Comparison of ENCODE assay signal across 8 cellular contexts in the genomic region with DNA sequence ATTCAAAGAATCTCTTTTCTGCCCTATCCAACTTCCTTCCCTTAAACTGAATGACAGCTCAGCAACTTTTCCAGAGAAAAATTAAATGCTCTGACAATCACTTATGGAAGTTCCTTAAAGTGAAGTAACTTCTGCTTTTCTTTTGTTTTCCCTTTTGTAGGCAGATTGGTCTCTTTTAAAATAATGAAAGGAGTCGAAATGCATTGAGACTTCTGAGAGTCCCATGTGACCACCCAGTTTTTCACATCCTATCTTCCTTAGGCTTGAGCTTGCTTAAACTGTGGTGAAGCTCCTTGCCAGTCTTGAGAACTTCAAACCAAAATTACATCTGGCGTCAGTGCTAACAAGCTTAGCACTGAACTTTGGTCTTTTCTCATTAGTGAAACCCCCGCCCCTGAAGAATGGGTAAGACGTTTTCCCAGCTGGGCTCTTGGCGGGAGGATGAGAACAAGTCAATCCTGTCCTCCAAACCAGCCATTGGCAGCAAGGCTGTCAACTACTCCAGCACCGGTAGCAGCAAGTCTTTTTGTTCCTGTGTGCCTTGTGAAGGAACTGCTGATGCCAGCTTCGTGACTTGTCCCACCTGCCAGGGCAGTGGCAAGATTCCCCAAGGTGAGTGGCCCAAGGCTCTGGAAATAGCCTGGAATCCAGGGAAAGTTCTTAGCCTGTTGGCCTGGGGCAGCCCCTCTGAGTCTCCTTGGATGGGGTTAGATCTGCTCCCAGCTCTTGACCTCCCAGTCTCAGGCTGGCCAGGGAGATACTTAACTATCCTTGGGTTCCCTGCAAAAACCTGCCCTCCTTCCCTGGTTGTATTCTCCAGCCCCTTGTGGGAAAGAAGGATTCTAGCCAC. TPM values are rescaled to one million over a fixed set of nuclear protein-coding genes. Genes with fewer than 3 reads are reported as not detected.
A peak's percentile ranks its signal among the peaks of the same experiment; 100 is the strongest.
DNase-seq lines count a peak whose midpoint lies in the region; ATAC-seq and TF ChIP-seq lines count a peak whose summit lies in the region.

No MANE protein-coding gene starts in this region.

- peak overlapping the region; percentile 78 to 98 (median 90) for H3K9ac ChIP-seq in BLaER1 treated with 17β-estradiol and CSF1 and Interleukin-3, amounts not matched to agents 10 nM and 100 nM
- H3K9ac ChIP-seq in Loucy (ENCODE audit: low read depth, low read length, poor library complexity, severe bottlenecking): peak overlapping the region; percentile 87

- H3K27me3 Mint-ChIP-seq in naive B cell: no peaks in the 10 kb centered on the region

- H3K4me3 ChIP-seq in BLaER1 treated with 17β-estradiol and CSF1 and Interleukin-3, amounts not matched to agents 10 nM and 100 nM: peak overlapping the region; percentile 64 to 91 (median 84)
- H3K4me3 ChIP-seq in Loucy (ENCODE audit: low read length, poor library complexity, severe bottlenecking): peak overlapping the region; percentile 86
- peak overlapping the region; percentile 74 for H3K4me3 ChIP-seq in choroid plexus epithelial cell (ENCODE audit: low read depth, low read length)

- H3K27ac ChIP-seq in BLaER1 treated with 17β-estradiol and CSF1 and Interleukin-3, amounts not matched to agents 10 nM and 100 nM: peak overlapping the region; percentile 59 to 98 (median 89)

- H4K20me1 ChIP-seq in BLaER1 treated with 17β-estradiol and CSF1 and Interleukin-3, amounts not matched to agents 10 nM and 100 nM: peaks cover 0 to 52% (median 18%) of the 10 kb centered on the region in 11 experiments; a peak in 12 of 22 replicates
- peaks cover 4% of the 10 kb centered on the region for H4K20me1 ChIP-seq in Loucy (ENCODE audit: insufficient read depth, low read length, poor library complexity, severe bottlenecking)

- peaks cover 27 to 53% (median 52%) of the 10 kb centered on the region in 3 donors for H3K4me1 Mint-ChIP-seq in naive B cell

- peaks cover 34 to 64% (median 43%) of the 10 kb centered on the region in 10 experiments for H3K4me1 ChIP-seq in BLaER1 treated with 17β-estradiol and CSF1 and Interleukin-3, amounts not matched to agents 10 nM and 100 nM
- H3K4me1 ChIP-seq in Loucy (ENCODE audit: insufficient read depth, low read length, poor library complexity, severe bottlenecking): peaks cover 47% of the 10 kb centered on the region

- peaks cover 0 to 19% of the 10 kb centered on the region in 2 donors for H3K36me3 Mint-ChIP-seq in naive B cell

- no peaks in the 10 kb centered on the region for H3K9me3 Mint-ChIP-seq in naive B cell

- TF ChIP-seq CTCF in Loucy (conservative IDR thresholded peaks at IDR 0.05; ENCODE audit: low read length): no peak
- TF ChIP-seq CTCF in choroid plexus epithelial cell (conservative IDR thresholded peaks at IDR 0.05; ENCODE audit: low read depth, low read length): no peak

- peaks cover 16% of the 10 kb centered on the region; the same call in 1 of the 2 replicates for H3K79me2 ChIP-seq in Loucy (ENCODE audit: insufficient read depth, low read length)

- peaks cover 18 to 75% (median 46%) of the 10 kb centered on the region in 11 experiments; a peak in 21 of 22 replicates for H3K36me3 ChIP-seq in BLaER1 treated with 17β-estradiol and CSF1 and Interleukin-3, amounts not matched to agents 10 nM and 100 nM
- H3K36me3 ChIP-seq in Loucy (ENCODE audit: insufficient read depth, low read length): no peaks in the 10 kb centered on the region; the same call in 1 of the 2 replicates

- no peaks in the 10 kb centered on the region for H3K9me3 ChIP-seq in BLaER1 treated with 17β-estradiol and CSF1 and Interleukin-3, amounts not matched to agents 10 nM and 100 nM (replicated peaks in 1 of 11)
- no peaks in the 10 kb centered on the region for H3K9me3 ChIP-seq in Loucy (ENCODE audit: insufficient read depth, low read depth, low read length)

- H3K4me2 ChIP-seq in BLaER1 treated with 17β-estradiol and CSF1 and Interleukin-3, amounts not matched to agents 10 nM and 100 nM: peak overlapping the region; percentile 86 to 100 (median 98)
- H3K4me2 ChIP-seq in Loucy (ENCODE audit: low read depth, low read length, poor library complexity, severe bottlenecking): peak overlapping the region; percentile 90

- H3K4me3 Mint-ChIP-seq in naive B cell: peak overlapping the region; percentile 88 to 100 (median 99)

- H3K27ac Mint-ChIP-seq in naive B cell: peak overlapping the region; percentile 88 to 100 (median 99)

- no peaks in the 10 kb centered on the region for H3F3A ChIP-seq in Loucy (ENCODE audit: low read depth)

- H3K9me2 ChIP-seq in Loucy (replicated peaks; ENCODE audit: low read depth, low read length): no peaks in the 10 kb centered on the region

- DNase-seq in choroid plexus epithelial cell (ENCODE audit: low read depth): peak; percentile 31
- peak; percentile 12 for DNase-seq in naive B cell
- no peak for DNase-seq in NCI-H2171 (lab: John Stamatoyannopoulos, UW)

- no peaks in the 10 kb centered on the region for H3K27me3 ChIP-seq in BLaER1 treated with 17β-estradiol and CSF1 and Interleukin-3, amounts not matched to agents 10 nM and 100 nM
- no peaks in the 10 kb centered on the region for H3K27me3 ChIP-seq in Loucy (ENCODE audit: insufficient read depth, low read length, poor library complexity, severe bottlenecking)

- H2AFZ ChIP-seq in Loucy (ENCODE audit: low read length): peak overlapping the region; percentile 88; the same call in 1 of the 2 replicates

- no peak for ATAC-seq in naive B cell (ENCODE audit: low read depth in 2 of 2)
- ATAC-seq in HG02759 (IDR thresholded peaks at IDR 0.05; ENCODE audit: unreplicated experiment): no peak
- ATAC-seq in HG02970 (IDR thresholded peaks at IDR 0.05; ENCODE audit: low FRiP score, unreplicated experiment): no peak
- ATAC-seq in SK-N-SH treated with all-trans-retinoic acid at 6 μM for 48 hours: no peak

TF ChIP-seq in SK-N-SH treated with all-trans-retinoic acid at 6 μM for 48 hours, 23 proteins besides CTCF, POLR2A, EP300 and RAD21:
- no peak for TF ChIP-seq ZNF70 (CRISPR knock-in tag; IDR thresholded peaks at IDR 0.05)

RNA-seq across cellular contexts. Expression of gene TMEM106A, which starts 1.2 kb away (rescaled TPM):
- polyA plus RNA-seq in naive B cell (ENCODE audit: low read depth in 6 of 6): 10 to 100 TPM in 4 of 6 donors, 1 to 10 TPM in 2; 9.1 to 18.2 (median 12.0) TPM

RNA-seq across cellular contexts. Expression of gene CCDC200, which starts 15.6 kb away (rescaled TPM):
- polyA plus RNA-seq in naive B cell (ENCODE audit: low read depth in 6 of 6): 1 to 10 TPM in 2 of 6 donors, under 1 TPM in 2, not detected in 2; 0.45 to 8.1 (median 0.96) TPM

RNA-seq across cellular contexts. Expression of gene RNU2-1, which starts 20.9 kb away (rescaled TPM):
- not detected for polyA plus RNA-seq in naive B cell (ENCODE audit: low read depth in 6 of 6)

RNA-seq across cellular contexts. Expression of gene NBR1, which starts 41.9 kb away (rescaled TPM):
- 10 to 100 TPM; 42.9 to 55.5 (median 49.9) TPM for polyA plus RNA-seq in naive B cell (ENCODE audit: low read depth in 6 of 6)
